Comparison of ENCODE assay signal across 8 cellular contexts in the genomic region with DNA sequence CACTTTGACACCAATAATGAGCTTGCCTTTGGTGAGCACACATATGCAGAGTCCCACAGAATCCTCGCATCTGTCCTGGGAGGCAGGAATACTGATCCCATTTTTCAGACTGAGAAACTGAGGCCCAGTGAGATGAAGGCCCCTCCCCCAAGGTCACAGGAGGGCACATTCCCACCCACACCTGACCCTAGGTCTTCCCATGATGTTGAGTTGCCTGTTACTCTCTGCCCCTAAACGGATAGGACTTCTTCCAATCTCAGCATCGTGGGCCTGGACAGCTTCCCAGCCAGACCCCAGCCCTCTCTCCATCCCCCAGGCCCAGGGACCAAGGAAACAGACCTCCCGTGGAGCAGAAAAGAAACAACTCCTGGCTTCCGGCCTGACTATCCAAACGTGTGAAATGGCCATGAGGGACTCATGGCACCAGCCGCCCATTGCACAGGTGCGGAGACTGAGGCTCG. TPM values are rescaled to one million over a fixed set of nuclear protein-coding genes. Genes with fewer than 3 reads are reported as not detected.
DNase-seq lines count a peak whose midpoint lies in the region; ATAC-seq and TF ChIP-seq lines count a peak whose summit lies in the region.

No MANE protein-coding gene starts in this region.

- H3K27me3 ChIP-seq in smooth muscle cell (ENCODE audit: low read depth): no peaks in the 10 kb centered on the region

- H3K9ac ChIP-seq in SK-N-MC (ENCODE audit: insufficient read length): peak overlapping the region; percentile 59
- peak overlapping the region; percentile 39 for H3K9ac ChIP-seq in smooth muscle cell (ENCODE audit: low read depth)

- no peak overlapping the region for H3K27ac ChIP-seq in SK-N-MC
- H3K27ac ChIP-seq in smooth muscle cell (ENCODE audit: low read depth): peak overlapping the region; percentile 24

- peaks cover 12% of the 10 kb centered on the region for H4K20me1 ChIP-seq in smooth muscle cell (ENCODE audit: low read depth)

- WGBS in smooth muscle cell (ENCODE audit: low lambda C conversion rate): 45% methylated on average over 9 of the region's 9 CpGs

- H3K4me3 Mint-ChIP-seq in glutamatergic neuron (ENCODE audit: unreplicated experiment): peak overlapping the region; percentile 91

- H3K27ac Mint-ChIP-seq in glutamatergic neuron (ENCODE audit: unreplicated experiment): peak overlapping the region; percentile 79

- peaks cover 24% of the 10 kb centered on the region for H3K4me1 Mint-ChIP-seq in glutamatergic neuron (ENCODE audit: low read depth, unreplicated experiment)

- H3K4me1 ChIP-seq in smooth muscle cell (ENCODE audit: low read depth): peaks cover 11% of the 10 kb centered on the region

- H3F3A ChIP-seq in smooth muscle cell (ENCODE audit: low read depth): no peaks in the 10 kb centered on the region

- H3K27me3 Mint-ChIP-seq in glutamatergic neuron (ENCODE audit: unreplicated experiment): peaks cover 10% of the 10 kb centered on the region

- H3K9me3 ChIP-seq in SK-N-MC (ENCODE audit: low read depth, low read length) (no peaks in the 10 kb centered on the region), smooth muscle cell (replicated peaks; ENCODE audit: low read depth) (no peaks in the 10 kb centered on the region)

- H3K4me2 ChIP-seq in smooth muscle cell: peak overlapping the region; percentile 94

- DNase-seq in NCI-H2029 (lab: John Stamatoyannopoulos, UW): peak; percentile 10
- no peak for DNase-seq in NCI-H2029 treated with DMSO at 0.1 percent for 48 hours (lab: John Stamatoyannopoulos, UW)
- DNase-seq in SK-N-MC (ENCODE audit: low read depth, low spot score): no peak
- no peak for DNase-seq in glutamatergic neuron
- DNase-seq in smooth muscle cell (lab: John Stamatoyannopoulos, UW; ENCODE audit: unreplicated experiment): no peak
- no peak for DNase-seq in SIG-M5 treated with dmso at 0.1 percent for 504 hours (lab: John Stamatoyannopoulos, UW; ENCODE audit: unreplicated experiment)

- H3K36me3 Mint-ChIP-seq in glutamatergic neuron (ENCODE audit: unreplicated experiment): no peaks in the 10 kb centered on the region

- peak overlapping the region; percentile 77 for H2AFZ ChIP-seq in smooth muscle cell (ENCODE audit: low read depth)

- H3K4me3 ChIP-seq in SK-N-MC (peak overlapping the region; percentile 83), smooth muscle cell (peak overlapping the region; percentile 59)

- ATAC-seq in GM19452 (IDR thresholded peaks at IDR 0.05; ENCODE audit: unreplicated experiment): no peak
- ATAC-seq in GM21528 (IDR thresholded peaks at IDR 0.05; ENCODE audit: low FRiP score, unreplicated experiment): no peak

- TF ChIP-seq CTCF in glutamatergic neuron (IDR thresholded peaks at IDR 0.05; ENCODE audit: partially characterized antibody, unreplicated experiment): no peak
- TF ChIP-seq CTCF in smooth muscle cell (IDR thresholded peaks at IDR 0.05; ENCODE audit: borderline replicate concordance, insufficient read depth, poor library complexity, severe bottlenecking): no peak

- H3K79me2 ChIP-seq in smooth muscle cell (ENCODE audit: low read depth): peaks cover 11% of the 10 kb centered on the region

- H3K36me3 ChIP-seq in SK-N-MC (ENCODE audit: insufficient read depth, low read length) (no peaks in the 10 kb centered on the region), smooth muscle cell (ENCODE audit: low read depth) (no peaks in the 10 kb centered on the region)

- peaks cover 17% of the 10 kb centered on the region for H3K9me3 Mint-ChIP-seq in glutamatergic neuron (ENCODE audit: unreplicated experiment)

RNA-seq across cellular contexts. Expression of gene SH3GLB2, which starts 0.9 kb away (rescaled TPM):
- 143 TPM for total RNA-seq in glutamatergic neuron (ENCODE audit: unreplicated experiment)
- 25.9 and 44.8 TPM in 2 replicates for total RNA-seq in smooth muscle cell
- polyA plus RNA-seq in smooth muscle cell: 31.9 and 94.9 TPM in 2 replicates

RNA-seq across cellular contexts. Expression of gene MIGA2, which starts 9.2 kb away (rescaled TPM):
- total RNA-seq in glutamatergic neuron (ENCODE audit: unreplicated experiment): 40.2 TPM
- total RNA-seq in smooth muscle cell: 17.8 and 21.6 TPM in 2 replicates
- 18.1 and 21.5 TPM in 2 replicates for polyA plus RNA-seq in smooth muscle cell

RNA-seq across cellular contexts. Expression of gene DOLPP1, which starts 53.7 kb away (rescaled TPM):
- total RNA-seq in glutamatergic neuron (ENCODE audit: unreplicated experiment) (44.2 TPM), smooth muscle cell (14.4 and 18.1 TPM in 2 replicates)
- 17.8 and 21.5 TPM in 2 replicates for polyA plus RNA-seq in smooth muscle cell
